ENCODE assay signal across 9 cellular contexts in genomic region chr12:62250671-62251608, GRCh38. TPM values are rescaled to one million over a fixed set of nuclear protein-coding genes. Genes with fewer than 3 reads are reported as not detected.
DNase-seq lines count a peak whose midpoint lies in the region; ATAC-seq and TF ChIP-seq lines count a peak whose summit lies in the region.
"Had no signal": no experiment of that assay in that cellular context is flagged by ENCODE, and none has a peak within 500 bp of the region (broad histone marks: within the 10 kb centered on the region; RNA-seq: fewer than 3 reads in every experiment).

No MANE protein-coding gene starts in this region.

- peak; percentile 96 for ATAC-seq in GM19351 (IDR thresholded peaks at IDR 0.05; ENCODE audit: unreplicated experiment)
- ATAC-seq in HG03280 (IDR thresholded peaks at IDR 0.05; ENCODE audit: unreplicated experiment) = peak; percentile 86
- no peak for ATAC-seq in sciatic nerve
- ATAC-seq: body of pancreas had no signal

- H3K4me1 ChIP-seq in vagina = peaks cover 10% of the 10 kb centered on the region

- no peak for TF ChIP-seq POLR2A in vagina (IDR thresholded peaks at IDR 0.05)

- H3K36me3 ChIP-seq in vagina = no peaks in the 10 kb centered on the region

- TF ChIP-seq CTCF in vagina (IDR thresholded peaks at IDR 0.05) = no peak

- intact Hi-C loops in vagina (cut with DNase I) = no loop called here
- intact Hi-C loops in sciatic nerve (cut with DNase I) = no loop called here

- H3K9me3 ChIP-seq in vagina = no peaks in the 10 kb centered on the region
- H3K9me3 ChIP-seq: body of pancreas had no signal

- H3K4me3 ChIP-seq in vagina = no peak overlapping the region
- H3K4me3 ChIP-seq: body of pancreas had no signal

- DNase-seq in CD1c-positive myeloid dendritic cell (ENCODE audit: extremely low spot score) (peak; percentile 57), amniotic epithelial cell (ENCODE audit: low read depth) (peak; percentile 97), vagina (ENCODE audit: extremely low spot score in 2 of 2) (no peak), medulla oblongata (ENCODE audit: extremely low spot score) (no peak), NCI-H524 (lab: John Stamatoyannopoulos, UW) (no peak), sciatic nerve (ENCODE audit: low spot score) (no peak)

- H3K27ac ChIP-seq in vagina = peak overlapping the region; percentile 35

- no peaks in the 10 kb centered on the region for H3K27me3 ChIP-seq in vagina
- H3K27me3 ChIP-seq: body of pancreas had no signal

RNA-seq across cellular contexts. Expression of gene USP15, which starts 9.3 kb away (rescaled TPM):
- total RNA-seq in vagina = 74.2 TPM
- 81.4 TPM for total RNA-seq in sciatic nerve

Comparison
In these comparisons a context has a peak if more than half of its experiments do, and no peak if none do; other contexts are left out.
1. DNase-seq: peak in CD1c-positive myeloid dendritic cell (single experiment) and amniotic epithelial cell (single experiment); none in vagina (0 of 2), medulla oblongata (single experiment), NCI-H524 (0 of 2) and sciatic nerve (single experiment).